ENCODE assay signal across 12 cellular contexts in genomic region chr19:50838239-50838638, GRCh38. TPM values are rescaled to one million over a fixed set of nuclear protein-coding genes. Genes with fewer than 3 reads are reported as not detected.
A peak's percentile ranks its signal among the peaks of the same experiment; 100 is the strongest.
DNase-seq lines count a peak whose midpoint lies in the region; ATAC-seq, FAIRE-seq and TF ChIP-seq lines count a peak whose summit lies in the region.
"Had no signal": no experiment of that assay in that cellular context is flagged by ENCODE, and none has a peak within 500 bp of the region (broad histone marks: within the 10 kb centered on the region; RNA-seq: fewer than 3 reads in every experiment).

No MANE protein-coding gene starts in this region.

- DNase-seq in activated CD4-positive, alpha-beta T cell treated with anti-CD3 and anti-CD28 coated beads, Interleukin-2, amount 10 ng/mL, durations not matched to agents 24 days and 14 days = peak; percentile 62
- no peak for DNase-seq in activated CD4-positive, alpha-beta T cell treated with anti-CD3 and anti-CD28 coated beads for 4 hours
- DNase-seq in KBM-7 (peak; percentile 47), K562 (ENCODE audit: extremely low read depth in 1 of 4, low spot score in 3 of 4) (peak in 3 of 4 experiments; percentile 26 to 53 (median 51)), urothelium cell line (ENCODE audit: low spot score) (peak; percentile 59), AG08396 (ENCODE audit: low spot score) (no peak)
- DNase-seq in stimulated activated CD8-positive, alpha-beta memory T cell treated with anti-CD3 and anti-CD28 coated beads, Interleukin-4, amount 100 ng/mL, for 48 hours = no peak
- DNase-seq: activated CD4-positive, alpha-beta T cell treated with anti-CD3 and anti-CD28 coated beads for 36 hours; activated naive CD8-positive, alpha-beta T cell treated with anti-CD3 and anti-CD28 coated beads for 36 hours had no signal

- CTCF ChIA-PET in K562 (lab: Yijun Ruan, JAX; ENCODE audit: low intra/inter-chr PET ratio) = interaction anchor here (0.5 kb wide), 1 partner anchor 8 kb away, joined by 3 read pairs; no protein-coding TSS in a partner anchor

- H3K9me1 ChIP-seq in K562 (ENCODE audit: control insufficient read depth, insufficient read depth, low read length) = no peaks in the 10 kb centered on the region

- H3K9me3 Mint-ChIP-seq in activated CD4-positive, alpha-beta T cell treated with anti-CD3 and anti-CD28 coated beads, Interleukin-2, amount 10 ng/mL, durations not matched to agents 24 days and 14 days = no peaks in the 10 kb centered on the region

- H4K20me1 ChIP-seq in K562 (replicated peaks; ENCODE audit: control insufficient read depth, insufficient read depth, low read length) = no peaks in the 10 kb centered on the region

- H3K79me2 ChIP-seq in K562 (ENCODE audit: control insufficient read depth, insufficient read depth, low read length) = no peaks in the 10 kb centered on the region

- no peak overlapping the region for H3K27ac Mint-ChIP-seq in activated CD4-positive, alpha-beta T cell treated with anti-CD3 and anti-CD28 coated beads, Interleukin-2, amount 10 ng/mL, durations not matched to agents 24 days and 14 days
- H3K27ac Mint-ChIP-seq: activated CD4-positive, alpha-beta T cell treated with anti-CD3 and anti-CD28 coated beads for 36 hours; activated naive CD8-positive, alpha-beta T cell treated with anti-CD3 and anti-CD28 coated beads for 36 hours; IgD-negative memory B cell had no signal

- H2AFZ ChIP-seq in K562 (ENCODE audit: low read depth, low read length) = peak overlapping the region; percentile 19; the same call in 1 of the 2 replicates

- no peak overlapping the region for H3K4me2 ChIP-seq in K562 (ENCODE audit: insufficient read depth, low read length)

- peaks cover 2 to 11% of the 10 kb centered on the region in 2 experiments; a peak in 2 of 5 replicates for H3K27me3 ChIP-seq in K562 (ENCODE audit: control insufficient read depth in 2 of 2, insufficient read depth in 2 of 2, low read length in 2 of 2)

- H3K4me1 Mint-ChIP-seq in activated CD4-positive, alpha-beta T cell treated with anti-CD3 and anti-CD28 coated beads, Interleukin-2, amount 10 ng/mL, durations not matched to agents 24 days and 14 days = peaks cover 15% of the 10 kb centered on the region

- TF ChIP-seq POLR2A in K562 (conservative IDR thresholded peaks at IDR 0.05) = no peak

- POLR2A ChIA-PET in K562 (lab: Yijun Ruan, JAX) = interaction anchor here (0.6 kb wide), 1 partner anchor 34 kb away, joined by 5 read pairs; no protein-coding TSS in a partner anchor

- H3K27ac ChIP-seq in K562 (ENCODE audit: extremely low read depth, low read depth, low read length) = no peak overlapping the region

- H3K9me3 ChIP-seq in K562 (replicated peaks; ENCODE audit: control insufficient read depth, insufficient read depth, low read depth, low read length) = no peaks in the 10 kb centered on the region

- H3K36me3 Mint-ChIP-seq in activated CD4-positive, alpha-beta T cell treated with anti-CD3 and anti-CD28 coated beads, Interleukin-2, amount 10 ng/mL, durations not matched to agents 24 days and 14 days (ENCODE audit: low read depth) = no peaks in the 10 kb centered on the region
- H3K36me3 Mint-ChIP-seq: activated naive CD8-positive, alpha-beta T cell treated with anti-CD3 and anti-CD28 coated beads for 36 hours had no signal

- no TSS peak for BruUV-seq in K562 (replicated peaks; lab: Mats Ljungman, UMichigan)

- peak in 1 of 2 experiments; percentile 27; a peak in 1 of 4 replicates for TF ChIP-seq RAD21 in K562 (CRISPR knock-in tag; conservative IDR thresholded peaks at IDR 0.05 in 1 of 2, IDR thresholded peaks at IDR 0.05 in 1 of 2)

- peaks cover 29% of the 10 kb centered on the region for H3K27me3 Mint-ChIP-seq in activated CD4-positive, alpha-beta T cell treated with anti-CD3 and anti-CD28 coated beads, Interleukin-2, amount 10 ng/mL, durations not matched to agents 24 days and 14 days

- H3K4me1 ChIP-seq in K562 (replicated peaks in 1 of 2; ENCODE audit: control insufficient read depth in 2 of 2, insufficient read depth in 2 of 2, low read length in 2 of 2) = peaks cover 9 to 16% of the 10 kb centered on the region in 2 experiments; a peak in 4 of 5 replicates

- H3K36me3 ChIP-seq in K562 (ENCODE audit: control insufficient read depth, insufficient read depth, low read length) = no peaks in the 10 kb centered on the region

- in situ Hi-C loops in KBM-7 (cut with MboI; ENCODE audit: low pct_unique_long_range_greater_than_20kb, low sequenced_read_pairs) = no loop called here
- in situ Hi-C loops in K562 (cut with MboI) = no loop called here

- H3K9ac ChIP-seq in K562 (ENCODE audit: insufficient read depth in 1 of 2, low read depth in 2 of 2, low read length in 2 of 2) = no peak overlapping the region; a peak in 1 of 4 replicates

- TF ChIP-seq CTCF in K562 (IDR thresholded peaks at IDR 0.05 in 2 of 3, conservative IDR thresholded peaks at IDR 0.05 in 1 of 3; ENCODE audit: insufficient read depth in 2 of 3, low read depth in 1 of 3, low read length in 3 of 3) = peak; percentile 46 to 52 (median 52); a peak in 5 of 6 replicates

- no peak overlapping the region for H3K4me3 Mint-ChIP-seq in activated CD4-positive, alpha-beta T cell treated with anti-CD3 and anti-CD28 coated beads, Interleukin-2, amount 10 ng/mL, durations not matched to agents 24 days and 14 days
- H3K4me3 Mint-ChIP-seq: activated CD4-positive, alpha-beta T cell treated with anti-CD3 and anti-CD28 coated beads for 36 hours; activated naive CD8-positive, alpha-beta T cell treated with anti-CD3 and anti-CD28 coated beads for 36 hours had no signal

- H3K4me3 ChIP-seq in K562 = no peak overlapping the region

- peak; percentile 81 for FAIRE-seq in K562 (lab: Jason Lieb, UNC)
- no peak for FAIRE-seq in urothelium cell line (lab: Jason Lieb, UNC)

- intact Hi-C loops in activated CD4-positive, alpha-beta T cell treated with anti-CD3 and anti-CD28 coated beads, Interleukin-2, amount 10 ng/mL, durations not matched to agents 24 days and 14 days (cut with micrococcal nuclease) = loop anchor here (5.0 kb wide), 1 partner anchor 36 kb away; no protein-coding TSS in a partner anchor
- intact Hi-C loops in K562 (cut with micrococcal nuclease) = loop anchor here (5.0 kb wide), 1 partner anchor 36 kb away; no protein-coding TSS in a partner anchor

- no peak for TF ChIP-seq EP300 in K562 (IDR thresholded peaks at IDR 0.05; ENCODE audit: low read length)

- WGBS in K562 (ENCODE audit: insufficient coverage, low coverage, missing lambda C conversion rate) = 4% methylated on average over 6 of the region's 6 CpGs

- peak; percentile 20; the same call in 2 of the 3 replicates for ATAC-seq in K562
- ATAC-seq in HG03108 (IDR thresholded peaks at IDR 0.05; ENCODE audit: unreplicated experiment) = no peak
- ATAC-seq: activated CD4-positive, alpha-beta T cell treated with anti-CD3 and anti-CD28 coated beads for 36 hours had no signal

RNA-seq across cellular contexts. Expression of gene KLK15, which starts 4.9 kb away (rescaled TPM):
- total RNA-seq in activated CD4-positive, alpha-beta T cell treated with anti-CD3 and anti-CD28 coated beads, Interleukin-2, amount 10 ng/mL, durations not matched to agents 24 days and 14 days = not detected in 2 replicates
- not detected in 2 replicates for total RNA-seq in K562 (2011; cell fraction: chromatin; rRNA removed; ENCODE audit: low replicate concordance)
- total RNA-seq in K562 (2011; cell fraction: nucleolus; rRNA removed) = not detected in 2 replicates
- not detected in 2 replicates for total RNA-seq in K562 (2011; cell fraction: nucleoplasm; rRNA removed)
- total RNA-seq in K562 (2014; rRNA removed) (not detected in 2 replicates), K562 (2014; rRNA removed; fragmentation: Illumina TruSeq; extraction: Trizol) (not detected in 2 replicates), K562 (2015; rRNA removed; fragmentation: Illumina TruSeq; extraction: Trizol) (not detected in 2 replicates), K562 (2021) (not detected in 2 replicates)
- polyA plus RNA-seq in K562 (2011; rRNA removed) (not detected in 2 replicates), K562 (2014; fragmentation: Illumina TruSeq; extraction: Trizol) (not detected in 2 replicates), K562 (2014; fragmentation: Nextera tagmentation; extraction: Ambion mirVana) (not detected), K562 (2014; rRNA removed) (not detected in 2 replicates)
- polyA plus RNA-seq in K562 (2011; cell fraction: cytosol; rRNA removed) = not detected in 2 replicates
- polyA plus RNA-seq in K562 (2011; cell fraction: nucleus; rRNA removed) = not detected in 2 replicates
- polyA plus RNA-seq in K562 (2012) = not detected in 2 replicates
- not detected in 2 replicates for polyA minus RNA-seq in K562 (2011; rRNA and poly(A)+ RNA removed)
- polyA minus RNA-seq in K562 (2011; cell fraction: cytosol; rRNA and poly(A)+ RNA removed) = not detected in 2 replicates
- polyA minus RNA-seq in K562 (2011; cell fraction: nucleus; rRNA and poly(A)+ RNA removed) = not detected in 2 replicates
- total RNA-seq: activated CD4-positive, alpha-beta T cell treated with anti-CD3 and anti-CD28 coated beads for 36 hours; activated naive CD8-positive, alpha-beta T cell treated with anti-CD3 and anti-CD28 coated beads for 36 hours; posterior vena cava had no signal
- polyA plus RNA-seq: IgD-negative memory B cell had no signal

RNA-seq across cellular contexts. Expression of gene KLK1, which starts 14.7 kb away (rescaled TPM):
- total RNA-seq in activated CD4-positive, alpha-beta T cell treated with anti-CD3 and anti-CD28 coated beads, Interleukin-2, amount 10 ng/mL, durations not matched to agents 24 days and 14 days = 3.0 TPM in 2 replicates
- 12.6 and 15.0 TPM in 2 replicates for total RNA-seq in K562 (2011; cell fraction: chromatin; rRNA removed; ENCODE audit: low replicate concordance)
- 8.7 and 9.7 TPM in 2 replicates for total RNA-seq in K562 (2011; cell fraction: nucleolus; rRNA removed)
- total RNA-seq in K562 (2011; cell fraction: nucleoplasm; rRNA removed) = 14.8 and 17.8 TPM in 2 replicates
- total RNA-seq in K562 (2014; rRNA removed) = 1.2 and 3.1 TPM in 2 replicates
- 1.5 TPM in 2 replicates for total RNA-seq in K562 (2014; rRNA removed; fragmentation: Illumina TruSeq; extraction: Trizol)
- total RNA-seq in K562 (2015; rRNA removed; fragmentation: Illumina TruSeq; extraction: Trizol) = 0.87 and 1.3 TPM in 2 replicates
- total RNA-seq in K562 (2021) = 9.3 and 11.7 TPM in 2 replicates
- 9.6 and 13.5 TPM in 2 replicates for polyA plus RNA-seq in K562 (2011; rRNA removed)
- polyA plus RNA-seq in K562 (2011; cell fraction: cytosol; rRNA removed) = 16.9 and 24.1 TPM in 2 replicates
- polyA plus RNA-seq in K562 (2011; cell fraction: nucleus; rRNA removed) = 23.3 and 36.6 TPM in 2 replicates
- 13.7 and 31.9 TPM in 2 replicates for polyA plus RNA-seq in K562 (2012)
- 14.3 and 15.4 TPM in 2 replicates for polyA plus RNA-seq in K562 (2014; fragmentation: Illumina TruSeq; extraction: Trizol)
- 10 to 100 TPM in 1 of 2 experiments, 1 to 10 TPM in 1; 9.1 to 10.3 TPM for polyA plus RNA-seq in K562 (2014; fragmentation: Nextera tagmentation; extraction: Ambion mirVana)
- 5.3 and 9.8 TPM in 2 replicates for polyA plus RNA-seq in K562 (2014; rRNA removed)
- 8.6 and 11.7 TPM in 2 replicates for polyA minus RNA-seq in K562 (2011; rRNA and poly(A)+ RNA removed)
- polyA minus RNA-seq in K562 (2011; cell fraction: cytosol; rRNA and poly(A)+ RNA removed) = 8.4 and 11.9 TPM in 2 replicates
- 7.9 and 10.4 TPM in 2 replicates for polyA minus RNA-seq in K562 (2011; cell fraction: nucleus; rRNA and poly(A)+ RNA removed)

RNA-seq across cellular contexts. Expression of gene KLK3, which starts 16.5 kb away (rescaled TPM):
- total RNA-seq in activated CD4-positive, alpha-beta T cell treated with anti-CD3 and anti-CD28 coated beads, Interleukin-2, amount 10 ng/mL, durations not matched to agents 24 days and 14 days = not detected in 2 replicates
- not detected in 2 replicates for total RNA-seq in K562 (2011; cell fraction: chromatin; rRNA removed; ENCODE audit: low replicate concordance)
- not detected in 2 replicates for total RNA-seq in K562 (2011; cell fraction: nucleolus; rRNA removed)
- not detected in 2 replicates for total RNA-seq in K562 (2011; cell fraction: nucleoplasm; rRNA removed)
- total RNA-seq in K562 (2014; rRNA removed) (not detected in 2 replicates), K562 (2014; rRNA removed; fragmentation: Illumina TruSeq; extraction: Trizol) (not detected in 2 replicates), K562 (2015; rRNA removed; fragmentation: Illumina TruSeq; extraction: Trizol) (not detected in 2 replicates), K562 (2021) (not detected in 2 replicates)
- polyA plus RNA-seq in K562 (2011; rRNA removed) (not detected in 2 replicates), K562 (2014; fragmentation: Illumina TruSeq; extraction: Trizol) (not detected in 2 replicates), K562 (2014; fragmentation: Nextera tagmentation; extraction: Ambion mirVana) (not detected), K562 (2014; rRNA removed) (not detected in 2 replicates)
- polyA plus RNA-seq in K562 (2011; cell fraction: cytosol; rRNA removed) = not detected in 2 replicates
- polyA plus RNA-seq in K562 (2011; cell fraction: nucleus; rRNA removed) = not detected in 2 replicates
- not detected in 2 replicates for polyA plus RNA-seq in K562 (2012)
- polyA minus RNA-seq in K562 (2011; rRNA and poly(A)+ RNA removed) = not detected in 2 replicates
- not detected in 2 replicates for polyA minus RNA-seq in K562 (2011; cell fraction: cytosol; rRNA and poly(A)+ RNA removed)
- polyA minus RNA-seq in K562 (2011; cell fraction: nucleus; rRNA and poly(A)+ RNA removed) = not detected in 2 replicates
- total RNA-seq: activated CD4-positive, alpha-beta T cell treated with anti-CD3 and anti-CD28 coated beads for 36 hours; activated naive CD8-positive, alpha-beta T cell treated with anti-CD3 and anti-CD28 coated beads for 36 hours; posterior vena cava had no signal
- polyA plus RNA-seq: IgD-negative memory B cell had no signal

RNA-seq across cellular contexts. Expression of gene KLK2, which starts 35.0 kb away (rescaled TPM):
- total RNA-seq in activated CD4-positive, alpha-beta T cell treated with anti-CD3 and anti-CD28 coated beads, Interleukin-2, amount 10 ng/mL, durations not matched to agents 24 days and 14 days = 0.33 and 0.75 TPM in 2 replicates
- total RNA-seq in K562 (2011; cell fraction: chromatin; rRNA removed; ENCODE audit: low replicate concordance) = 1.3 and 4.1 TPM in 2 replicates
- 1.3 and 1.8 TPM in 2 replicates for total RNA-seq in K562 (2011; cell fraction: nucleolus; rRNA removed)
- total RNA-seq in K562 (2011; cell fraction: nucleoplasm; rRNA removed) = 0.88 and 2.5 TPM in 2 replicates
- total RNA-seq in K562 (2014; rRNA removed) = not detected in 2 replicates
- 0.47 TPM in 1 of 2 replicates, not detected in the other for total RNA-seq in K562 (2014; rRNA removed; fragmentation: Illumina TruSeq; extraction: Trizol)
- total RNA-seq in K562 (2015; rRNA removed; fragmentation: Illumina TruSeq; extraction: Trizol) = 0.18 and 0.38 TPM in 2 replicates
- total RNA-seq in K562 (2021) = 0.24 and 0.74 TPM in 2 replicates
- 0.31 and 0.39 TPM in 2 replicates for polyA plus RNA-seq in K562 (2011; rRNA removed)
- polyA plus RNA-seq in K562 (2011; cell fraction: cytosol; rRNA removed) = 0.52 TPM in 1 of 2 replicates, not detected in the other
- 0.94 and 2.9 TPM in 2 replicates for polyA plus RNA-seq in K562 (2011; cell fraction: nucleus; rRNA removed)
- polyA plus RNA-seq in K562 (2012) = 0.40 and 0.76 TPM in 2 replicates
- 0.25 and 0.69 TPM in 2 replicates for polyA plus RNA-seq in K562 (2014; fragmentation: Illumina TruSeq; extraction: Trizol)
- under 1 TPM; 0.11 to 0.22 TPM for polyA plus RNA-seq in K562 (2014; fragmentation: Nextera tagmentation; extraction: Ambion mirVana)
- 0.11 and 0.46 TPM in 2 replicates for polyA plus RNA-seq in K562 (2014; rRNA removed)
- 0.42 TPM in 1 of 2 replicates, not detected in the other for polyA minus RNA-seq in K562 (2011; rRNA and poly(A)+ RNA removed)
- not detected in 2 replicates for polyA minus RNA-seq in K562 (2011; cell fraction: cytosol; rRNA and poly(A)+ RNA removed)
- polyA minus RNA-seq in K562 (2011; cell fraction: nucleus; rRNA and poly(A)+ RNA removed) = 0.40 and 0.44 TPM in 2 replicates
- total RNA-seq: activated CD4-positive, alpha-beta T cell treated with anti-CD3 and anti-CD28 coated beads for 36 hours; posterior vena cava had no signal
- polyA plus RNA-seq: IgD-negative memory B cell had no signal

RNA-seq across cellular contexts. Expression of gene ACP4, which starts 48.0 kb away (rescaled TPM):
- not detected in 2 replicates for total RNA-seq in activated CD4-positive, alpha-beta T cell treated with anti-CD3 and anti-CD28 coated beads, Interleukin-2, amount 10 ng/mL, durations not matched to agents 24 days and 14 days
- not detected in 2 replicates for total RNA-seq in K562 (2011; cell fraction: chromatin; rRNA removed; ENCODE audit: low replicate concordance)
- total RNA-seq in K562 (2011; cell fraction: nucleolus; rRNA removed) = not detected in 2 replicates
- total RNA-seq in K562 (2011; cell fraction: nucleoplasm; rRNA removed) = not detected in 2 replicates
- not detected in 2 replicates for total RNA-seq in K562 (2014; rRNA removed)
- total RNA-seq in K562 (2014; rRNA removed; fragmentation: Illumina TruSeq; extraction: Trizol) = not detected in 2 replicates
- not detected in 2 replicates for total RNA-seq in K562 (2015; rRNA removed; fragmentation: Illumina TruSeq; extraction: Trizol)
- not detected in 2 replicates for total RNA-seq in K562 (2021)
- not detected in 2 replicates for polyA plus RNA-seq in K562 (2011; rRNA removed)
- polyA plus RNA-seq in K562 (2011; cell fraction: cytosol; rRNA removed) = not detected in 2 replicates
- polyA plus RNA-seq in K562 (2011; cell fraction: nucleus; rRNA removed) = not detected in 2 replicates
- not detected in 2 replicates for polyA plus RNA-seq in K562 (2012)
- polyA plus RNA-seq in K562 (2014; fragmentation: Illumina TruSeq; extraction: Trizol) = not detected in 2 replicates
- polyA plus RNA-seq in K562 (2014; fragmentation: Nextera tagmentation; extraction: Ambion mirVana) = not detected
- not detected in 2 replicates for polyA plus RNA-seq in K562 (2014; rRNA removed)
- polyA minus RNA-seq in K562 (2011; rRNA and poly(A)+ RNA removed) = not detected in 2 replicates
- polyA minus RNA-seq in K562 (2011; cell fraction: cytosol; rRNA and poly(A)+ RNA removed) = not detected in 2 replicates
- not detected in 2 replicates for polyA minus RNA-seq in K562 (2011; cell fraction: nucleus; rRNA and poly(A)+ RNA removed)
- total RNA-seq: activated CD4-positive, alpha-beta T cell treated with anti-CD3 and anti-CD28 coated beads for 36 hours; activated naive CD8-positive, alpha-beta T cell treated with anti-CD3 and anti-CD28 coated beads for 36 hours; posterior vena cava had no signal
- polyA plus RNA-seq: IgD-negative memory B cell had no signal

Comparison
In these comparisons a context has a peak if more than half of its experiments do, and no peak if none do; other contexts are left out.
1. DNase-seq: peak in activated CD4-positive, alpha-beta T cell treated with anti-CD3 and anti-CD28 coated beads, Interleukin-2, amount 10 ng/mL, durations not matched to agents 24 days and 14 days (single experiment), KBM-7 (single experiment), K562 (3 of 4) and urothelium cell line (single experiment); none in activated CD4-positive, alpha-beta T cell treated with anti-CD3 and anti-CD28 coated beads for 4 hours (0 of 2), AG08396 (single experiment) and stimulated activated CD8-positive, alpha-beta memory T cell treated with anti-CD3 and anti-CD28 coated beads, Interleukin-4, amount 100 ng/mL, for 48 hours (single experiment).